In the genomic region with DNA sequence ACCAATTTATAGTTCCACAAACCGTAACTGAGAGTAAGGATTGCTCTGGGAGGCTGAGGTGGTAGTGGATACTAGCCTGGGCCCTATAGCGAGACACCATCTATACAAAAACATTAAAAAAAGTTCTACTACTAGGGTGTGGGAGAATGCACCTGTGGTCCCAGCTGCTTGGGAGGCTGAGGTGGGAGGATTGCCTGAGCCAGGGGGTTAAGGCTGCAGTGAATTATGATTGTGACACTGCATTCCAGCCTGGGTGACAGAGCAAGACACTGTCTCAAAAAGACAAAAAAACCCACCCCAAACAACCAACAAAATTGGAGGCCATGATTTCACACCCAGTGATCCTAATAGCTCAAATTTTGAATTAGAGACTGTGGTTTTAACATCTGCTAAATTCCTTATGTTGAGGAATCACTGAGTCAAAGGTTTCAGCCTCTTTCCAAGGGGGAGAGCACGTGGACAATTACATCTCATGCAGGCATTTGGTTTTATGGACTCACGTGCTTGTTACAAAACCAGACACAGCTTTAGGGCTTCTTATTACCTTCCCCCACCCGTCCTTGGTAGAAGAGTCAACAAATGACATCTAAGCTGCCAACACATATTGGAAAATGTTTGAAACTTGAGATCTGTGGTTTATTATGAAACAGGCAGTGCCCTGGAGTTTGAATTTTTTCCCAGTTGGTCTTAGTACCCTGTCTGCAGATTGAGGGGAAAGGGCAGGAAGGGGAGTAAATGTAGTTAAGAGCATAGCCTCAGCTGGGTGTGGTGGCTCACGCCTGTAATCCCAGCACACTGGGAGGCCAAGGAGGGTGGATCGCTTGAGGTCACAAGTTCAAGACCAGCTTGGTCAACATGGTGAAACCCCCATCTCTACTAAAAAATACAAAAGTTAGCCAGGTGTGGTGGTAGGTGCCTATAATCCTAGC, we compare ENCODE assay signal across 9 cellular contexts. TPM values are rescaled to one million over a fixed set of nuclear protein-coding genes. Genes with fewer than 3 reads are reported as not detected.
DNase-seq lines count a peak whose midpoint lies in the region; ATAC-seq and TF ChIP-seq lines count a peak whose summit lies in the region.
"Had no signal": no experiment of that assay in that cellular context is flagged by ENCODE, and none has a peak within 500 bp of the region (broad histone marks: within the 10 kb centered on the region; RNA-seq: fewer than 3 reads in every experiment).

No MANE protein-coding gene starts in this region.

- intact Hi-C loops in left lung (cut with DNase I): no loop called here

- H3K27me3 ChIP-seq in left lung (no peaks in the 10 kb centered on the region), right atrium auricular region (no peaks in the 10 kb centered on the region)

- ATAC-seq in WTC11 (no peak), left lung (peak; percentile 85), HG03571 (IDR thresholded peaks at IDR 0.05; ENCODE audit: unreplicated experiment) (no peak), esophagus mucosa (no peak)

- H3K9me3 ChIP-seq in left lung: no peaks in the 10 kb centered on the region
- H3K9me3 ChIP-seq in right atrium auricular region: no peaks in the 10 kb centered on the region

- TF ChIP-seq EP300 in Ishikawa (IDR thresholded peaks at IDR 0.05; ENCODE audit: borderline replicate concordance): no peak

- H3K4me3 ChIP-seq in AG09309 (ENCODE audit: control insufficient read depth, low read depth, low read length) (no peak overlapping the region), left lung (no peak overlapping the region), right atrium auricular region (no peak overlapping the region)

- POLR2A ChIA-PET in WTC11 (lab: Charles Lee): no interaction called here

- no peaks in the 10 kb centered on the region for H3K9me3 Mint-ChIP-seq in WTC11

- H3K4me1 Mint-ChIP-seq in WTC11: no peaks in the 10 kb centered on the region

- H3K36me3 ChIP-seq in left lung: peaks cover 0 to 4% of the 10 kb centered on the region in 2 donors
- H3K36me3 ChIP-seq in right atrium auricular region: no peaks in the 10 kb centered on the region

- H3K36me3 Mint-ChIP-seq in WTC11: no peaks in the 10 kb centered on the region

- H3K27ac ChIP-seq in left lung (peak overlapping the region in 1 of 2 donors; percentile 60), right atrium auricular region (no peak overlapping the region)

- H3K27ac Mint-ChIP-seq in WTC11: no peak overlapping the region

- H3K27me3 Mint-ChIP-seq in WTC11 (ENCODE audit: low read depth): peaks cover 5% of the 10 kb centered on the region

- no peak for TF ChIP-seq RAD21 in Ishikawa (IDR thresholded peaks at IDR 0.05; ENCODE audit: low read depth)

- H3K4me3 Mint-ChIP-seq in WTC11: no peak overlapping the region

- CTCF ChIA-PET in WTC11 (lab: Charles Lee): interaction anchor here (1.3 kb wide), 1 partner anchor 12 kb away, joined by 4 read pairs; no protein-coding TSS in a partner anchor

- H3K4me1 ChIP-seq in left lung (peaks cover 6 to 9% of the 10 kb centered on the region in 2 donors), right atrium auricular region (peaks cover 0 to 3% of the 10 kb centered on the region in 2 donors)

- peak; percentile 99 for DNase-seq in AG09309 (ENCODE audit: low read depth)
- no peak for DNase-seq in WTC11 (ENCODE audit: low spot score)
- DNase-seq in left lung: peak in 1 of 2 donors; percentile 34
- DNase-seq in activated CD4-positive, CD25-positive, alpha-beta regulatory T cell treated with anti-CD3 and anti-CD28 coated beads, Interleukin-2, amount 50 U/mL, for 72 hours: no peak
- no peak for DNase-seq in right atrium auricular region (ENCODE audit: low spot score)
- DNase-seq: left cardiac atrium had no signal

- TF ChIP-seq CTCF in AG09309 (IDR thresholded peaks at IDR 0.05; ENCODE audit: control insufficient read depth, insufficient read depth, low read depth, low read length, missing control alignments) (no peak), WTC11 (IDR thresholded peaks at IDR 0.05) (no peak), left lung (IDR thresholded peaks at IDR 0.05) (no peak), right atrium auricular region (IDR thresholded peaks at IDR 0.05) (no peak)

TF ChIP-seq in Ishikawa, 13 proteins besides CTCF, POLR2A, EP300 and RAD21 (continues in another document):
- TF ChIP-seq NFIC (IDR thresholded peaks at IDR 0.05): no peak
- TF ChIP-seq, protein P1, sequence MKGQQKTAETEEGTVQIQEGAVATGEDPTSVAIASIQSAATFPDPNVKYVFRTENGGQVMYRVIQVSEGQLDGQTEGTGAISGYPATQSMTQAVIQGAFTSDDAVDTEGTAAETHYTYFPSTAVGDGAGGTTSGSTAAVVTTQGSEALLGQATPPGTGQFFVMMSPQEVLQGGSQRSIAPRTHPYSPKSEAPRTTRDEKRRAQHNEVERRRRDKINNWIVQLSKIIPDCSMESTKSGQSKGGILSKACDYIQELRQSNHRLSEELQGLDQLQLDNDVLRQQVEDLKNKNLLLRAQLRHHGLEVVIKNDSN (IDR thresholded peaks at IDR 0.05): peak; percentile 42; the same call in 1 of the 2 replicates
- TF ChIP-seq, protein P2, sequence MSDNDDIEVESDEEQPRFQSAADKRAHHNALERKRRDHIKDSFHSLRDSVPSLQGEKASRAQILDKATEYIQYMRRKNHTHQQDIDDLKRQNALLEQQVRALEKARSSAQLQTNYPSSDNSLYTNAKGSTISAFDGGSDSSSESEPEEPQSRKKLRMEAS (IDR thresholded peaks at IDR 0.05): 0 out of 2 replicates have a peak, but pooled peaks have one; percentile 26

TF ChIP-seq in WTC11, 78 proteins besides CTCF, POLR2A, EP300 and RAD21:
- TF ChIP-seq GABPB1 (CRISPR knock-in tag; IDR thresholded peaks at IDR 0.05) (peak; percentile 87), IRF2 (CRISPR knock-in tag; IDR thresholded peaks at IDR 0.05; ENCODE audit: borderline replicate concordance, low read depth) (no peak)

RNA-seq across cellular contexts. Expression of a gene that starts 18.5 kb away (rescaled TPM):
- 0.25 to 0.80 TPM (median 0.28 TPM) in 3 replicates for total RNA-seq in WTC11 (2021)
- under 1 TPM in 1 of 2 donors, not detected in 1; 0.31 TPM for total RNA-seq in left lung
- 0.24 TPM for total RNA-seq in esophagus mucosa
- not detected for total RNA-seq in right atrium auricular region
- total RNA-seq: left cardiac atrium had no signal

RNA-seq across cellular contexts. Expression of a gene that starts 32.8 kb away (rescaled TPM):
- total RNA-seq in WTC11 (2021): 97.7 to 106 TPM (median 102 TPM) in 3 replicates
- 100 to 1,000 TPM; 139 to 150 TPM for total RNA-seq in left lung
- total RNA-seq in esophagus mucosa: 32.1 TPM
- 10 to 100 TPM; 41.7 to 61.3 TPM for total RNA-seq in right atrium auricular region

RNA-seq across cellular contexts. Expression of a gene that starts 50.3 kb away (rescaled TPM):
- 0.21 TPM in 1 of 3 replicates, not detected in the others for total RNA-seq in WTC11 (2021)
- not detected for total RNA-seq in left lung
- total RNA-seq in esophagus mucosa: not detected
- not detected for total RNA-seq in right atrium auricular region
- total RNA-seq: left cardiac atrium had no signal

RNA-seq across cellular contexts. Expression of a gene that starts 53.7 kb away (rescaled TPM):
- total RNA-seq in WTC11 (2021): 29.7 to 34.1 TPM (median 30.5 TPM) in 3 replicates
- total RNA-seq in left lung: 10 to 100 TPM; 42.6 to 50.4 TPM
- 17.8 TPM for total RNA-seq in esophagus mucosa
- 10 to 100 TPM; 14.6 to 23.6 TPM for total RNA-seq in right atrium auricular region

RNA-seq across cellular contexts. Expression of a gene that starts 56.4 kb away (rescaled TPM):
- not detected in 3 replicates for total RNA-seq in WTC11 (2021)
- total RNA-seq in left lung: under 1 TPM in 1 of 2 donors, not detected in 1; 0.89 TPM
- total RNA-seq in esophagus mucosa: 7.5 TPM
- total RNA-seq in right atrium auricular region: 1 to 10 TPM in 1 of 2 donors, not detected in 1; 3.5 TPM
